In the genomic region with DNA sequence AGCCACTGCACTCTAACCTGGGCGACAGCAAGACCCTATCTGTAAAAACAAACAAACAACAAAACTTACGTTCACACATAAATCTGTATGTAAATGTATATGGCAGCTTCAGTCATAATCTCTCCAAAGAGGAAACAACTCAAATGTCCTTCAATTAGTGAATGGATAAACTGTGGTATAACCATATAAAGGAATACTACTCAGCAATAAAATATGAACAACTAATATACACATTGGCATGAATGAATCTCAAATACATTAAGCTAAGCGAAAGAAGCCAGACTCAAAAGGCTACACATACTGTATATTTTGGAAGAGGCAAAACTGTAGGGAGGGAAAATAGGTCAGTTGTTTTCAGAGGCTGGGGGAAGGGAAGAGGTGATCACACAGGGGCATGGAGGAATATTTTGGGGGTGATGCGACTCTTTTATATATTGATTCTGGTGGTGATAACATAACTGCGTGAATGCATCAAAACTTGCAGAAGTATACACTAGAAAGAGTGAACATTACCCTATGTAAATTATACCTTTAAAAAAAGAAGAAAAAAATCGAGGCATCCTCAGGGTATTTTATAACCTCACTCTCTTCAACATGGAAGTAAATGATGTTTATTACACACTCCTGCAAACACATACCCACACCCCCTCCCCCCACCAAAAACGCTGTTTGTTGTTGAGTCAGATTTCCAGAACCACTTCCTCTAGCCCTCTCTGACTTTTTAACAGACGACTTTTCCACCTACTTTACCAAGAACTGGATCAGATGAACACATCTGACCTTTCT, we compare ENCODE assay signal across 11 cellular contexts. TPM values are rescaled to one million over a fixed set of nuclear protein-coding genes. Genes with fewer than 3 reads are reported as not detected.
A peak's percentile ranks its signal among the peaks of the same experiment; 100 is the strongest.
DNase-seq lines count a peak whose midpoint lies in the region; TF ChIP-seq lines count a peak whose summit lies in the region.
"Had no signal": no experiment of that assay in that cellular context is flagged by ENCODE, and none has a peak within 500 bp of the region (broad histone marks: within the 10 kb centered on the region; RNA-seq: fewer than 3 reads in every experiment).

No MANE protein-coding gene starts in this region.

- DNase-seq in stimulated activated CD4-positive, alpha-beta T cell treated with anti-CD3 and anti-CD28 coated beads, Interleukin-12 subunit alpha, Interleukin-12 subunit beta, amount 100 ng/mL, for 48 hours (ENCODE audit: low read depth in 2 of 3, low spot score in 1 of 3): peak; percentile 36 to 77 (median 53)
- no peak for DNase-seq in stimulated activated CD4-positive, alpha-beta T cell treated with anti-CD3 and anti-CD28 coated beads, Interleukin-12 subunit alpha, Interleukin-12 subunit beta, amount 100 ng/mL, for 4 hours
- peak; percentile 90 for DNase-seq in activated CD4-positive, alpha-beta T cell treated with anti-CD3 and anti-CD28 coated beads, Interleukin-2, amount 10 ng/mL, durations not matched to agents 24 days and 14 days
- peak; percentile 77 for DNase-seq in fibroblast of villous mesenchyme (ENCODE audit: low read depth)
- no peak for DNase-seq in stomach
- DNase-seq in T1000 (lab: John Stamatoyannopoulos, UW): no peak
- no peak for DNase-seq in NCI-H2227 treated with DMSO at 0.1 percent for 48 hours (lab: John Stamatoyannopoulos, UW)
- no peak for DNase-seq in ureter (ENCODE audit: low spot score)
- DNase-seq: hypothalamus, right lobe of liver had no signal

- TF ChIP-seq CTCF in fibroblast of villous mesenchyme (IDR thresholded peaks at IDR 0.05; ENCODE audit: insufficient read depth, low read depth, low read length): no peak
- TF ChIP-seq CTCF in stomach (IDR thresholded peaks at IDR 0.05): no peak

- peaks cover 11% of the 10 kb centered on the region for H3K9me3 Mint-ChIP-seq in activated CD4-positive, alpha-beta T cell treated with anti-CD3 and anti-CD28 coated beads, Interleukin-2, amount 10 ng/mL, durations not matched to agents 24 days and 14 days

- H3K4me1 Mint-ChIP-seq in activated CD4-positive, alpha-beta T cell treated with anti-CD3 and anti-CD28 coated beads, Interleukin-2, amount 10 ng/mL, durations not matched to agents 24 days and 14 days: peaks cover 46% of the 10 kb centered on the region

- TF ChIP-seq EP300 in stomach (IDR thresholded peaks at IDR 0.05): no peak

- H3K27ac Mint-ChIP-seq in activated CD4-positive, alpha-beta T cell treated with anti-CD3 and anti-CD28 coated beads, Interleukin-2, amount 10 ng/mL, durations not matched to agents 24 days and 14 days: peak overlapping the region; percentile 89
- H3K27ac Mint-ChIP-seq: IgD-negative memory B cell had no signal

- H3K4me3 Mint-ChIP-seq in activated CD4-positive, alpha-beta T cell treated with anti-CD3 and anti-CD28 coated beads, Interleukin-2, amount 10 ng/mL, durations not matched to agents 24 days and 14 days: peak overlapping the region; percentile 62
- H3K4me3 Mint-ChIP-seq: IgD-negative memory B cell had no signal

- peaks cover 2% of the 10 kb centered on the region for H3K36me3 Mint-ChIP-seq in activated CD4-positive, alpha-beta T cell treated with anti-CD3 and anti-CD28 coated beads, Interleukin-2, amount 10 ng/mL, durations not matched to agents 24 days and 14 days (ENCODE audit: low read depth)

- intact Hi-C loops in activated CD4-positive, alpha-beta T cell treated with anti-CD3 and anti-CD28 coated beads, Interleukin-2, amount 10 ng/mL, durations not matched to agents 24 days and 14 days (cut with micrococcal nuclease): loop anchor here (1.0 kb wide), 1 partner anchor 17 kb away; no protein-coding TSS in a partner anchor
- intact Hi-C loops in stomach (cut with DNase I; ENCODE audit: low total_unique reads): no loop called here

- TF ChIP-seq POLR2A in stomach (IDR thresholded peaks at IDR 0.05): no peak

- H3K4me1 ChIP-seq in stomach: peaks cover 0 to 12% (median 6%) of the 10 kb centered on the region in 4 donors

- H3K4me3 ChIP-seq in fibroblast of villous mesenchyme (ENCODE audit: low read depth, low read length): no peak overlapping the region
- no peak overlapping the region for H3K4me3 ChIP-seq in stomach
- H3K4me3 ChIP-seq: right lobe of liver had no signal

- 7 to 64% (median 36%) methylated on average over 8 of the region's 8 CpGs for WGBS in stomach, 5 donors

- H3K27me3 ChIP-seq in stomach: peaks cover 0 to 4% (median 0%) of the 10 kb centered on the region in 3 donors
- H3K27me3 ChIP-seq: right lobe of liver had no signal

- no peaks in the 10 kb centered on the region for H3K9me3 ChIP-seq in stomach
- H3K9me3 ChIP-seq: right lobe of liver had no signal

- peaks cover 4% of the 10 kb centered on the region for H3K27me3 Mint-ChIP-seq in activated CD4-positive, alpha-beta T cell treated with anti-CD3 and anti-CD28 coated beads, Interleukin-2, amount 10 ng/mL, durations not matched to agents 24 days and 14 days

- no peaks in the 10 kb centered on the region for H3K36me3 ChIP-seq in stomach
- H3K36me3 ChIP-seq: right lobe of liver had no signal

- H3K27ac ChIP-seq in stomach: no peak overlapping the region
- H3K27ac ChIP-seq: right lobe of liver had no signal

RNA-seq across cellular contexts. Expression of a gene that starts 18.0 kb away (rescaled TPM):
- total RNA-seq in activated CD4-positive, alpha-beta T cell treated with anti-CD3 and anti-CD28 coated beads, Interleukin-2, amount 10 ng/mL, durations not matched to agents 24 days and 14 days: 25.4 and 26.6 TPM in 2 replicates
- total RNA-seq in fibroblast of villous mesenchyme: 5.2 and 7.1 TPM in 2 replicates
- 10 to 100 TPM in 1 of 5 donors, 1 to 10 TPM in 3, not detected in 1; 3.1 to 50.4 (median 6.1) TPM for total RNA-seq in stomach
- polyA plus RNA-seq in stomach: 10 to 100 TPM; 15.4 to 39.2 (median 30.2) TPM
- 8.4 TPM for total RNA-seq in ureter

Comparison
In these comparisons a context has a peak if more than half of its experiments do, and no peak if none do; other contexts are left out.
1. DNase-seq: peak in stimulated activated CD4-positive, alpha-beta T cell treated with anti-CD3 and anti-CD28 coated beads, Interleukin-12 subunit alpha, Interleukin-12 subunit beta, amount 100 ng/mL, for 48 hours (3 of 3), activated CD4-positive, alpha-beta T cell treated with anti-CD3 and anti-CD28 coated beads, Interleukin-2, amount 10 ng/mL, durations not matched to agents 24 days and 14 days (single experiment) and fibroblast of villous mesenchyme (single experiment); none in stimulated activated CD4-positive, alpha-beta T cell treated with anti-CD3 and anti-CD28 coated beads, Interleukin-12 subunit alpha, Interleukin-12 subunit beta, amount 100 ng/mL, for 4 hours (single experiment), stomach (single experiment), T1000 (single experiment), NCI-H2227 treated with DMSO at 0.1 percent for 48 hours (single experiment) and ureter (single experiment).